Comparison of ENCODE assay signal across 3 cellular contexts in genomic region chr1:109789771-109790170, GRCh38.
TF ChIP-seq lines count a peak whose summit lies in the region.

No MANE protein-coding gene starts in this region.

TF ChIP-seq in SK-N-SH, 30 proteins besides CTCF, POLR2A, EP300 and RAD21:
- TF ChIP-seq TAF1 (IDR thresholded peaks at IDR 0.05; ENCODE audit: borderline replicate concordance, low read depth, low read length) (no peak), RXRA (IDR thresholded peaks at IDR 0.05; ENCODE audit: borderline replicate concordance, low read depth) (no peak), IRF3 (IDR thresholded peaks at IDR 0.05; ENCODE audit: low read depth, low read length) (no peak), SMC3 (IDR thresholded peaks at IDR 0.05; ENCODE audit: low read depth, low read length) (no peak), POLR2AphosphoS5 (IDR thresholded peaks at IDR 0.05; ENCODE audit: low read depth, low read length) (no peak), GATA2 (CRISPR knock-in tag; IDR thresholded peaks at IDR 0.05) (no peak)

TF ChIP-seq in SK-N-SH treated with all-trans-retinoic acid at 6 μM for 48 hours, 23 proteins besides CTCF, POLR2A, EP300 and RAD21:
- TF ChIP-seq TCF4 (CRISPR knock-in tag; IDR thresholded peaks at IDR 0.05; ENCODE audit: borderline replicate concordance) (no peak), ARNTL (CRISPR knock-in tag; IDR thresholded peaks at IDR 0.05; ENCODE audit: borderline replicate concordance, low read depth) (no peak), CSRNP3 (CRISPR knock-in tag; IDR thresholded peaks at IDR 0.05) (no peak), ESRRG (CRISPR knock-in tag; IDR thresholded peaks at IDR 0.05) (no peak), TOX (CRISPR knock-in tag; IDR thresholded peaks at IDR 0.05; ENCODE audit: borderline replicate concordance) (no peak), ZNF8 (CRISPR knock-in tag; IDR thresholded peaks at IDR 0.05) (no peak), ZFP30 (CRISPR knock-in tag; IDR thresholded peaks at IDR 0.05) (no peak), ISL1 (CRISPR knock-in tag; IDR thresholded peaks at IDR 0.05) (no peak), ZFP3 (CRISPR knock-in tag; IDR thresholded peaks at IDR 0.05) (no peak), PPARA (CRISPR knock-in tag; IDR thresholded peaks at IDR 0.05; ENCODE audit: borderline replicate concordance) (no peak), RARB (CRISPR knock-in tag; IDR thresholded peaks at IDR 0.05) (no peak), CSDC2 (CRISPR knock-in tag; IDR thresholded peaks at IDR 0.05) (no peak), POU6F1 (CRISPR knock-in tag; IDR thresholded peaks at IDR 0.05; ENCODE audit: borderline replicate concordance, low read depth) (no peak)
TF ChIP-seq in SK-N-SH treated with all-trans-retinoic acid at 6 μM for 48 hours: peak in this region for 0.

TF ChIP-seq in K562, 482 proteins besides CTCF, POLR2A, EP300 and RAD21:
- TF ChIP-seq ARHGAP35 (IDR thresholded peaks at IDR 0.05; ENCODE audit: partially characterized antibody) (no peak), ZNF232 (CRISPR knock-in tag; IDR thresholded peaks at IDR 0.05) (0 out of 2 replicates have a peak, but pooled peaks have one; percentile 47), ZNF445 (CRISPR knock-in tag; IDR thresholded peaks at IDR 0.05; ENCODE audit: low read depth) (no peak), ZNF124 (CRISPR knock-in tag; IDR thresholded peaks at IDR 0.05) (no peak), DDX20 (tag; IDR thresholded peaks at IDR 0.05; ENCODE audit: low read depth) (no peak), HMGXB4 (CRISPR knock-in tag; IDR thresholded peaks at IDR 0.05) (no peak), ZBED1 (IDR thresholded peaks at IDR 0.05) (no peak), RREB1 (CRISPR knock-in tag; IDR thresholded peaks at IDR 0.05) (no peak), MAFF (IDR thresholded peaks at IDR 0.05; ENCODE audit: low read length) (peak; percentile 3; the same call in 1 of the 2 replicates)
